In the genomic region with DNA sequence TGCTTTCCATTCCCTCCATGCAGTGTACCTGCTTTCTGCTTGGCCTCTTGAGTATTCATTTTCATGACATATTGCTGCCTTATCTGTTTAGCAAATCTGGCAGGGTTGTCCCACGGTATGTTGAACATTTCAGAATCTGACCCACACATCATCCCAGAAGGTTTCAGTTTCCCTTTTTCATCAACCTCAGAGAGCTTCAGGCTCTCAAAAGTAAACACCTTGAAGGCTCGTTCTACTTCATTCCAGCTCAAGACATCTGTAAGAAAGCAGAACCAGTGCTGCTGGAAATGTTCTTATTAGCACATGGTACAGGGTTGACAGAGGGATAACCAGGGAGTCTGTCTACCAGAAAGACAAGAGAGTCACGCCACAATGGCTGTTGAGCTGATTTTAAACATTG, we compare ENCODE assay signal across 13 cellular contexts.
A peak's percentile ranks its signal among the peaks of the same experiment; 100 is the strongest.
DNase-seq lines count a peak whose midpoint lies in the region; ATAC-seq and TF ChIP-seq lines count a peak whose summit lies in the region.
"Had no signal": no experiment of that assay in that cellular context is flagged by ENCODE, and none has a peak within 500 bp of the region (broad histone marks: within the 10 kb centered on the region; RNA-seq: fewer than 3 reads in every experiment).

No MANE protein-coding gene starts in this region.

- H3K27ac ChIP-seq in Karpas-422 (ENCODE audit: low read length): no peak overlapping the region

- peaks cover 10% of the 10 kb centered on the region for H3K4me1 Mint-ChIP-seq in HFFc6 (ENCODE audit: low read depth)

- 0 out of 2 replicates have a peak overlapping the region, but pooled peaks have one; percentile 13 for H3K4me3 ChIP-seq in Karpas-422 (ENCODE audit: low read length)

- peaks cover 7% of the 10 kb centered on the region for H3K27me3 Mint-ChIP-seq in HFFc6 (ENCODE audit: insufficient read depth)

- peak; percentile 70 for ATAC-seq in GM18870 (IDR thresholded peaks at IDR 0.05; ENCODE audit: unreplicated experiment)
- no peak for ATAC-seq in HG02938 (IDR thresholded peaks at IDR 0.05; ENCODE audit: unreplicated experiment)
- ATAC-seq in activated naive CD4-positive, alpha-beta T cell treated with anti-CD3 and anti-CD28 coated beads, Interleukin-2, amount 50 U/mL, for 72 hours: no peak
- ATAC-seq in HG03095 (IDR thresholded peaks at IDR 0.05; ENCODE audit: unreplicated experiment): no peak
- ATAC-seq: Panc1 had no signal

- H3K4me3 Mint-ChIP-seq in HFFc6: peak overlapping the region; percentile 33; the same call in 1 of the 2 replicates
- H3K4me3 Mint-ChIP-seq: endodermal cell had no signal

- peak overlapping the region; percentile 30 for H3K4me2 ChIP-seq in Karpas-422 (ENCODE audit: low read depth, low read length, poor library complexity, severe bottlenecking)

- no peaks in the 10 kb centered on the region for H3K79me2 ChIP-seq in Karpas-422 (ENCODE audit: low read length)

- 0 out of 2 replicates have a peak overlapping the region, but pooled peaks have one; percentile 30 for H2AFZ ChIP-seq in Karpas-422 (ENCODE audit: low read length)

- H3K4me1 ChIP-seq in Karpas-422 (ENCODE audit: low read length): peaks cover 3% of the 10 kb centered on the region; the same call in 1 of the 2 replicates

- no peaks in the 10 kb centered on the region for H4K20me1 ChIP-seq in Karpas-422 (ENCODE audit: insufficient read depth, low read depth, low read length)

- no peaks in the 10 kb centered on the region for H3K27me3 ChIP-seq in Karpas-422 (ENCODE audit: low read length)

- H3K36me3 ChIP-seq in Karpas-422 (ENCODE audit: insufficient read depth, low read length): no peaks in the 10 kb centered on the region

- DNase-seq in Daoy (ENCODE audit: low read depth) (peak; percentile 26), HFFc6 (no peak), Karpas-422 (no peak), NCI-H526 treated with DMSO at 0.1 percent for 48 hours (lab: John Stamatoyannopoulos, UW) (no peak)
- no peak for DNase-seq in activated naive CD4-positive, alpha-beta T cell treated with anti-CD3 and anti-CD28 coated beads, Interleukin-2, amount 50 U/mL, for 72 hours (ENCODE audit: low spot score in 2 of 2)
- DNase-seq: AML-193, endodermal cell, IMR-90, NCI-H2107 had no signal

- H3K9me3 Mint-ChIP-seq in HFFc6: no peaks in the 10 kb centered on the region
- peaks cover 0 to 6% of the 10 kb centered on the region in 2 donors for H3K9me3 Mint-ChIP-seq in activated naive CD4-positive, alpha-beta T cell treated with anti-CD3 and anti-CD28 coated beads, Interleukin-2, amount 50 U/mL, for 72 hours

- no peaks in the 10 kb centered on the region for H3K9me3 ChIP-seq in Karpas-422 (ENCODE audit: low read length)

- H3K27ac Mint-ChIP-seq in HFFc6: no peak overlapping the region
- no peak overlapping the region for H3K27ac Mint-ChIP-seq in activated naive CD4-positive, alpha-beta T cell treated with anti-CD3 and anti-CD28 coated beads, Interleukin-2, amount 50 U/mL, for 72 hours
- H3K27ac Mint-ChIP-seq: endodermal cell had no signal

- H3K9me2 ChIP-seq in Karpas-422 (replicated peaks; ENCODE audit: insufficient read depth, low read length): no peaks in the 10 kb centered on the region

- H3K36me3 Mint-ChIP-seq in HFFc6 (ENCODE audit: low read depth): no peaks in the 10 kb centered on the region
- no peaks in the 10 kb centered on the region for H3K36me3 Mint-ChIP-seq in activated naive CD4-positive, alpha-beta T cell treated with anti-CD3 and anti-CD28 coated beads, Interleukin-2, amount 50 U/mL, for 72 hours

- no peak for TF ChIP-seq CTCF in HFFc6 (IDR thresholded peaks at IDR 0.05)

- H3K9ac ChIP-seq in Karpas-422 (ENCODE audit: low read length): no peak overlapping the region
